ENCODE assay signal across 15 cellular contexts in genomic region chr1:101312192-101312591, GRCh38.
DNase-seq lines count a peak whose midpoint lies in the region; ATAC-seq and TF ChIP-seq lines count a peak whose summit lies in the region.
"Had no signal": no experiment of that assay in that cellular context is flagged by ENCODE, and none has a peak within 500 bp of the region (broad histone marks: within the 10 kb centered on the region; RNA-seq: fewer than 3 reads in every experiment).

No MANE protein-coding gene starts in this region.

- H3K27ac ChIP-seq in DND-41 (ENCODE audit: low read length) (peak overlapping the region; percentile 98), OCI-LY3 (ENCODE audit: low read length) (no peak overlapping the region)
- H3K27ac ChIP-seq: esophagus muscularis mucosa had no signal

- H3K79me2 ChIP-seq in DND-41 (ENCODE audit: insufficient read depth, low read length) (no peaks in the 10 kb centered on the region), OCI-LY3 (ENCODE audit: low read length) (no peaks in the 10 kb centered on the region)

- H3K36me3 ChIP-seq in DND-41 (ENCODE audit: insufficient read depth, low read length) (no peaks in the 10 kb centered on the region), OCI-LY3 (replicated peaks; ENCODE audit: low read depth, low read length) (no peaks in the 10 kb centered on the region)
- H3K36me3 ChIP-seq: esophagus muscularis mucosa had no signal

- no peaks in the 10 kb centered on the region for H4K20me1 ChIP-seq in DND-41 (ENCODE audit: insufficient read depth, low read length)
- no peaks in the 10 kb centered on the region for H4K20me1 ChIP-seq in OCI-LY3 (ENCODE audit: insufficient read depth, low read length)

- peak overlapping the region; percentile 65 for H3K4me2 ChIP-seq in DND-41 (ENCODE audit: insufficient read depth, low read length)
- peak overlapping the region; percentile 69 for H3K4me2 ChIP-seq in OCI-LY3 (ENCODE audit: low read length)

- no peaks in the 10 kb centered on the region for H3K27me3 ChIP-seq in DND-41 (ENCODE audit: insufficient read depth, low read length, poor library complexity)
- H3K27me3 ChIP-seq in OCI-LY3 (ENCODE audit: low read depth, low read length), result peaks cover 20% of the 10 kb centered on the region

- peaks cover 0 to 3% (median 3%) of the 10 kb centered on the region in 3 donors for H3K36me3 Mint-ChIP-seq in immature natural killer cell

- H3K9ac ChIP-seq in DND-41 (ENCODE audit: low read depth, low read length), result peak overlapping the region; percentile 91
- H3K9ac ChIP-seq in OCI-LY3 (ENCODE audit: low read length), result no peak overlapping the region

- H3K9me3 ChIP-seq in DND-41 (ENCODE audit: insufficient read depth, low read length, severe bottlenecking) (no peaks in the 10 kb centered on the region), OCI-LY3 (ENCODE audit: insufficient read depth, low read length) (no peaks in the 10 kb centered on the region)
- H3K9me3 ChIP-seq: esophagus muscularis mucosa had no signal

- TF ChIP-seq CTCF in DND-41 (IDR thresholded peaks at IDR 0.05; ENCODE audit: borderline replicate concordance, extremely low read depth, low read length, poor library complexity, severe bottlenecking), result no peak
- TF ChIP-seq CTCF in OCI-LY3 (IDR thresholded peaks at IDR 0.05; ENCODE audit: low read depth, low read length), result no peak

- no peaks in the 10 kb centered on the region for H3K9me3 Mint-ChIP-seq in immature natural killer cell

- H3K4me1 Mint-ChIP-seq in immature natural killer cell, result peaks cover 74 to 83% of the 10 kb centered on the region in 2 donors

- H3K4me3 ChIP-seq in DND-41 (ENCODE audit: low read depth in 1 of 2, low read length in 2 of 2) (peak overlapping the region in 1 of 2 experiments; percentile 41; a peak in 2 of 4 replicates), OCI-LY3 (ENCODE audit: low read length) (peak overlapping the region; percentile 46)
- H3K4me3 ChIP-seq: esophagus muscularis mucosa had no signal

- H3K4me1 ChIP-seq in DND-41 (ENCODE audit: insufficient read depth, low read length) (peaks cover 94% of the 10 kb centered on the region), OCI-LY3 (ENCODE audit: low read length) (peaks cover 63% of the 10 kb centered on the region)

- peak; percentile 65 for DNase-seq in DND-41
- peak; percentile 30 to 33 (median 30) for DNase-seq in immature natural killer cell
- DNase-seq in NCI-H2029 (lab: John Stamatoyannopoulos, UW), result no peak
- DNase-seq in NCI-H226, result no peak
- DNase-seq: hypothalamus; KG1; NCI-H187 treated with DMSO at 0.1 percent for 48 hours; NCI-H69; right cardiac atrium; stimulated activated CD4-positive, alpha-beta T cell treated with anti-CD3 and anti-CD28 coated beads, Interleukin-4, amount 100 ng/mL, for 1 hour; stimulated activated naive B cell treated with anti-CD40 and anti-IgM and Interleukin-4, amounts not matched to agents 10 μg/mL and 1 μg/mL and 100 μg/mL, for 72 hours had no signal

- ATAC-seq in DND-41 (ENCODE audit: insufficient read depth, low read depth) (peak; percentile 19), GM18511 (IDR thresholded peaks at IDR 0.05; ENCODE audit: unreplicated experiment) (peak; percentile 22), GM21367 (IDR thresholded peaks at IDR 0.05; ENCODE audit: unreplicated experiment) (no peak)
- ATAC-seq: right cardiac atrium; stimulated activated naive B cell treated with anti-CD40 and anti-IgM and Interleukin-4, amounts not matched to agents 10 μg/mL and 1 μg/mL and 100 μg/mL, for 72 hours had no signal

- H3K4me3 Mint-ChIP-seq in immature natural killer cell, result peak overlapping the region; percentile 73 to 91 (median 86)
- H3K4me3 Mint-ChIP-seq: stimulated activated naive B cell treated with anti-CD40 and anti-IgM and Interleukin-4, amounts not matched to agents 10 μg/mL and 1 μg/mL and 100 μg/mL, for 72 hours had no signal

- H2AFZ ChIP-seq in DND-41 (ENCODE audit: low read depth, low read length) (0 out of 2 replicates have a peak overlapping the region, but pooled peaks have one; percentile 15), OCI-LY3 (ENCODE audit: low read depth, low read length) (peak overlapping the region; percentile 50; the same call in 1 of the 2 replicates)

- peaks cover 3 to 19% (median 3%) of the 10 kb centered on the region in 3 donors for H3K27me3 Mint-ChIP-seq in immature natural killer cell (ENCODE audit: low read depth in 3 of 3)
- H3K27me3 Mint-ChIP-seq: stimulated activated naive B cell treated with anti-CD40 and anti-IgM and Interleukin-4, amounts not matched to agents 10 μg/mL and 1 μg/mL and 100 μg/mL, for 72 hours had no signal

- peak overlapping the region; percentile 93 to 98 (median 97) for H3K27ac Mint-ChIP-seq in immature natural killer cell

Comparison
In these comparisons a context has a peak if more than half of its experiments do, and no peak if none do; other contexts are left out.
1. DNase-seq: peak in DND-41 (single experiment) and immature natural killer cell (3 of 3); none in NCI-H2029 (single experiment) and NCI-H226 (single experiment).